Comparison of ENCODE assay signal across 8 cellular contexts in genomic region chr1:156767879-156768608, GRCh38. TPM values are rescaled to one million over a fixed set of nuclear protein-coding genes. Genes with fewer than 3 reads are reported as not detected.
DNase-seq lines count a peak whose midpoint lies in the region; ATAC-seq lines count a peak whose summit lies in the region.

No MANE protein-coding gene starts in this region.

- peak overlapping the region; percentile 88 for H3K27ac ChIP-seq in epithelial cell of prostate

- H3K4me1 Mint-ChIP-seq in natural killer cell treated with Interleukin-12 subunit alpha and Interleukin-12 subunit beta and Interleukin-15 and Interleukin-18, amount 100 ng/mL, for 72 hours (ENCODE audit: low read depth in 2 of 2): peaks cover 36 to 39% of the 10 kb centered on the region in 2 donors

- in situ Hi-C loops in G401 (cut with HindIII; ENCODE audit: low sequenced_read_pairs): no loop called here

- peaks cover 16% of the 10 kb centered on the region for H3K36me3 Mint-ChIP-seq in natural killer cell treated with Interleukin-12 subunit alpha and Interleukin-12 subunit beta and Interleukin-15 and Interleukin-18, amount 100 ng/mL, for 72 hours

- DNase-seq in G401 (ENCODE audit: low spot score): peak; percentile 45
- peak in 3 of 5 experiments; percentile 15 to 30 (median 24) for DNase-seq in T-helper 2 cell
- DNase-seq in epithelial cell of prostate (ENCODE audit: low read depth, low spot score): no peak
- DNase-seq in natural killer cell treated with Interleukin-12 subunit alpha and Interleukin-12 subunit beta and Interleukin-15 and Interleukin-18, amount 100 ng/mL, for 72 hours (ENCODE audit: low spot score): peak; percentile 78
- no peak for DNase-seq in glomerular visceral epithelial cell (ENCODE audit: extremely low spot score)

- ATAC-seq in HG02623 (IDR thresholded peaks at IDR 0.05; ENCODE audit: unreplicated experiment) (peak; percentile 3), HG02973 (IDR thresholded peaks at IDR 0.05; ENCODE audit: unreplicated experiment) (no peak), HG03095 (IDR thresholded peaks at IDR 0.05; ENCODE audit: unreplicated experiment) (no peak)
- peak; percentile 2 to 47 for ATAC-seq in natural killer cell treated with Interleukin-12 subunit alpha and Interleukin-12 subunit beta and Interleukin-15 and Interleukin-18, amount 100 ng/mL, for 72 hours

- no peaks in the 10 kb centered on the region for H3K27me3 Mint-ChIP-seq in natural killer cell treated with Interleukin-12 subunit alpha and Interleukin-12 subunit beta and Interleukin-15 and Interleukin-18, amount 100 ng/mL, for 72 hours

- H3K27ac Mint-ChIP-seq in natural killer cell treated with Interleukin-12 subunit alpha and Interleukin-12 subunit beta and Interleukin-15 and Interleukin-18, amount 100 ng/mL, for 72 hours: no peak overlapping the region

- no peak overlapping the region for H3K4me3 Mint-ChIP-seq in natural killer cell treated with Interleukin-12 subunit alpha and Interleukin-12 subunit beta and Interleukin-15 and Interleukin-18, amount 100 ng/mL, for 72 hours

- H3K9me3 Mint-ChIP-seq in natural killer cell treated with Interleukin-12 subunit alpha and Interleukin-12 subunit beta and Interleukin-15 and Interleukin-18, amount 100 ng/mL, for 72 hours: no peaks in the 10 kb centered on the region

RNA-seq across cellular contexts. Expression of gene PRCC, which starts 0.7 kb away (rescaled TPM):
- 45.4 and 51.1 TPM in 2 replicates for total RNA-seq in G401 (2014; rRNA removed; shearing (Covaris generic))
- total RNA-seq in natural killer cell treated with Interleukin-12 subunit alpha and Interleukin-12 subunit beta and Interleukin-15 and Interleukin-18, amount 100 ng/mL, for 72 hours: 100 to 1,000 TPM in 1 of 2 donors, 10 to 100 TPM in 1; 86.2 to 116 TPM

RNA-seq across cellular contexts. Expression of gene HDGF, which starts 16.6 kb away (rescaled TPM):
- 481 and 510 TPM in 2 replicates for total RNA-seq in G401 (2014; rRNA removed; shearing (Covaris generic))
- 100 to 1,000 TPM; 208 to 308 TPM for total RNA-seq in natural killer cell treated with Interleukin-12 subunit alpha and Interleukin-12 subunit beta and Interleukin-15 and Interleukin-18, amount 100 ng/mL, for 72 hours

RNA-seq across cellular contexts. Expression of gene MRPL24, which starts 27.2 kb away (rescaled TPM):
- total RNA-seq in G401 (2014; rRNA removed; shearing (Covaris generic)): 34.2 and 88.7 TPM in 2 replicates
- total RNA-seq in natural killer cell treated with Interleukin-12 subunit alpha and Interleukin-12 subunit beta and Interleukin-15 and Interleukin-18, amount 100 ng/mL, for 72 hours: 10 to 100 TPM; 52.9 to 71.2 TPM

RNA-seq across cellular contexts. Expression of gene ISG20L2, which starts 39.5 kb away (rescaled TPM):
- total RNA-seq in G401 (2014; rRNA removed; shearing (Covaris generic)): 29.8 and 31.9 TPM in 2 replicates
- total RNA-seq in natural killer cell treated with Interleukin-12 subunit alpha and Interleukin-12 subunit beta and Interleukin-15 and Interleukin-18, amount 100 ng/mL, for 72 hours: 10 to 100 TPM; 67.5 to 97.5 TPM

RNA-seq across cellular contexts. Expression of gene METTL25B, which starts 39.8 kb away (rescaled TPM):
- total RNA-seq in G401 (2014; rRNA removed; shearing (Covaris generic)): 24.6 and 54.8 TPM in 2 replicates
- total RNA-seq in natural killer cell treated with Interleukin-12 subunit alpha and Interleukin-12 subunit beta and Interleukin-15 and Interleukin-18, amount 100 ng/mL, for 72 hours: 10 to 100 TPM; 33.0 to 37.4 TPM

Comparison
In these comparisons a context has a peak if more than half of its experiments do, and no peak if none do; other contexts are left out.
1. DNase-seq: peak in G401 (single experiment), T-helper 2 cell (3 of 5) and natural killer cell treated with Interleukin-12 subunit alpha and Interleukin-12 subunit beta and Interleukin-15 and Interleukin-18, amount 100 ng/mL, for 72 hours (single experiment); none in epithelial cell of prostate (single experiment) and glomerular visceral epithelial cell (single experiment).
2. ATAC-seq: peak in HG02623 (single experiment) and natural killer cell treated with Interleukin-12 subunit alpha and Interleukin-12 subunit beta and Interleukin-15 and Interleukin-18, amount 100 ng/mL, for 72 hours (2 of 2); none in HG02973 (single experiment) and HG03095 (single experiment).